Comparison of ENCODE assay signal across 14 cellular contexts in genomic region chr21:36603221-36603620, GRCh38.
"Had no signal": no experiment of that assay in that cellular context is flagged by ENCODE, and none has a peak within 500 bp of the region (broad histone marks: within the 10 kb centered on the region; RNA-seq: fewer than 3 reads in every experiment).

No MANE protein-coding gene starts in this region.

- H3K27ac Mint-ChIP-seq: activated CD4-positive, alpha-beta memory T cell treated with anti-CD3 and anti-CD28 coated beads, Interleukin-2, amount 10 ng/mL, durations not matched to agents 7 days and 5 days; activated T-helper 2 cell treated with anti-CD3 and anti-CD28 coated beads, Interferon-gamma antibody, Interleukin-2, Interleukin-4, amounts not matched to agents 10 μg/mL and 5 μg/mL and 100 μg/mL, durations not matched to agents 14 hours and 24 hours and 36 hours; brain; mesothelial cell of epicardium; nephron progenitor cell; stimulated activated naive B cell treated with anti-CD40 and anti-IgM and Interleukin-4, amounts not matched to agents 10 μg/mL and 1 μg/mL and 100 μg/mL, for 72 hours had no signal

- H3K4me3 ChIP-seq: dorsolateral prefrontal cortex, tibial nerve had no signal

- H3K9me3 Mint-ChIP-seq: activated CD4-positive, alpha-beta memory T cell treated with anti-CD3 and anti-CD28 coated beads, Interleukin-2, amount 10 ng/mL, durations not matched to agents 7 days and 5 days; activated T-helper 2 cell treated with anti-CD3 and anti-CD28 coated beads, Interferon-gamma antibody, Interleukin-2, Interleukin-4, amounts not matched to agents 10 μg/mL and 5 μg/mL and 100 μg/mL, durations not matched to agents 14 hours and 24 hours and 36 hours had no signal

- H3K36me3 ChIP-seq: tibial nerve had no signal

- H3K4me1 ChIP-seq: tibial nerve had no signal

- H3K4me1 Mint-ChIP-seq: activated CD4-positive, alpha-beta memory T cell treated with anti-CD3 and anti-CD28 coated beads, Interleukin-2, amount 10 ng/mL, durations not matched to agents 7 days and 5 days; mesothelial cell of epicardium; stimulated activated naive B cell treated with anti-CD40 and anti-IgM and Interleukin-4, amounts not matched to agents 10 μg/mL and 1 μg/mL and 100 μg/mL, for 72 hours had no signal

- H3K36me3 Mint-ChIP-seq: mesothelial cell of epicardium had no signal

- DNase-seq: activated CD4-positive, alpha-beta memory T cell treated with anti-CD3 and anti-CD28 coated beads, Interleukin-2, amount 10 ng/mL, durations not matched to agents 7 days and 5 days; anterior cingulate cortex; caudate nucleus; dorsolateral prefrontal cortex; nephron progenitor cell; occipital lobe; posterior cingulate gyrus; stimulated activated naive B cell treated with anti-CD40 and anti-IgM and Interleukin-4, amounts not matched to agents 10 μg/mL and 1 μg/mL and 100 μg/mL, for 72 hours; T1000 had no signal

- H3K27me3 ChIP-seq: tibial nerve had no signal

- H3K4me3 Mint-ChIP-seq: activated CD4-positive, alpha-beta memory T cell treated with anti-CD3 and anti-CD28 coated beads, Interleukin-2, amount 10 ng/mL, durations not matched to agents 7 days and 5 days; brain; mesothelial cell of epicardium; nephron progenitor cell; stimulated activated naive B cell treated with anti-CD40 and anti-IgM and Interleukin-4, amounts not matched to agents 10 μg/mL and 1 μg/mL and 100 μg/mL, for 72 hours had no signal

- ATAC-seq: activated CD4-positive, CD25-positive, alpha-beta regulatory T cell treated with anti-CD3 and anti-CD28 coated beads, Interleukin-2, amount 50 U/mL, for 24 hours; stimulated activated naive B cell treated with anti-CD40 and anti-IgM and Interleukin-4, amounts not matched to agents 10 μg/mL and 1 μg/mL and 100 μg/mL, for 72 hours had no signal

- H3K27ac ChIP-seq: dorsolateral prefrontal cortex, tibial nerve had no signal
